Comparison of ENCODE assay signal across 14 cellular contexts in the genomic region with DNA sequence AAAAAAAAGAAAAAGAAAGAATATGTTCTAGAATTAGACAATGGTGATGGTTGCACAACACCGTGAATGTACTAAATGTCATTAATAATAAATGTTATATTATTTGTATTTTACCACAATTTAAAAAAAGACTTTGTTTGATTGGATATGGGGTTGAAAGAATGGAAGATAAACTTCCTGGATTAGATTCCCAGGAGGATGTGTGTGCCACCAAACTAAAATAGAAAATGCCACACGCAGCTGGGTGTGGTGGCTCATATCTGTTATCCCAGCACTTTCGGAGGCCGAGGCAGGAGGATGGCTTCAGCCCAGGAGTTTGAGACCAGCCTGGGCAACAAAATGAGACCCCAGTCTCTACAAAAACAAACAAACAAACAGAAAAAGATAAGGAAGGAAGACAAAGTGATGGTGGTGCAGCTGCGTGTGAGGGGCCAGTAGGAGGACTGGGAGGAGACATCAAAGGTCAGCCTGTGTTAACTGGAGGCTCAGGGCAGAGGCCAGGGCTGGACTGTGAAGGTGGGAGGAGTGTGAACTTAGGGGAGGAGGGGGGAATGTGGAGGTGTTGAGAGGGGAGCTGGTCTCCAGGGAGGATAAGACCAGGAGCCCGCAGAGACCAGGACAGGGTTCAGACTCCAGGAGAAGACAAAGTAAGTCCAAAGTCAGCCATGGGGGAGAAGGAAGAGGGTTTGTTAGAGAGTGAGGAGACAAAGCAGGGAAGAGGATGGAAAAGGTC. TPM values are rescaled to one million over a fixed set of nuclear protein-coding genes. Genes with fewer than 3 reads are reported as not detected.
DNase-seq lines count a peak whose midpoint lies in the region; ATAC-seq and TF ChIP-seq lines count a peak whose summit lies in the region.
"Had no signal": no experiment of that assay in that cellular context is flagged by ENCODE, and none has a peak within 500 bp of the region (broad histone marks: within the 10 kb centered on the region; RNA-seq: fewer than 3 reads in every experiment).

No MANE protein-coding gene starts in this region.

- H3K27ac ChIP-seq in mammary epithelial cell (ENCODE audit: insufficient read depth, low read depth, low read length) (no peak overlapping the region), coronary artery (peak overlapping the region; percentile 28 to 76), upper lobe of right lung (peak overlapping the region; percentile 88)

- DNase-seq in MCF 10A (ENCODE audit: unreplicated experiment) (no peak), mammary epithelial cell (no peak), coronary artery (ENCODE audit: low spot score) (no peak), upper lobe of right lung (peak; percentile 54), DMS153 treated with DMSO at 0.1 percent for 48 hours (lab: John Stamatoyannopoulos, UW; ENCODE audit: unreplicated experiment) (no peak), hypothalamus (lab: John Stamatoyannopoulos, UW) (no peak), NCI-H69 (lab: John Stamatoyannopoulos, UW) (no peak)
- DNase-seq in naive thymus-derived CD8-positive, alpha-beta T cell, result no peak
- DNase-seq: NCI-H2107; OCI-M1; stimulated activated CD4-positive, alpha-beta T cell treated with anti-CD3 and anti-CD28 coated beads, Interleukin-4, amount 100 ng/mL, for 24 hours had no signal

- no peak overlapping the region for H3K4me2 ChIP-seq in mammary epithelial cell (ENCODE audit: insufficient read depth, low read depth, low read length)

- dilution Hi-C loops in mammary epithelial cell (cut with HindIII; ENCODE audit: low sequenced_read_pairs), result no loop called here

- no TSS peak for BruUV-seq in MCF 10A (replicated peaks; lab: Mats Ljungman, UMichigan)
- no TSS peak for BruUV-seq in mammary epithelial cell (replicated peaks; lab: Mats Ljungman, UMichigan)

- in situ Hi-C loops in mammary epithelial cell (cut with MboI; ENCODE audit: low sequenced_read_pairs in 2 of 2), result no loop called here

- no peaks in the 10 kb centered on the region for H4K20me1 ChIP-seq in mammary epithelial cell (ENCODE audit: insufficient read depth, low read length)

- H3K4me1 ChIP-seq in mammary epithelial cell (ENCODE audit: insufficient read depth, low read length) (peaks cover 24% of the 10 kb centered on the region), upper lobe of right lung (peaks cover 19% of the 10 kb centered on the region)

- peaks cover 61% of the 10 kb centered on the region for H3K4me1 Mint-ChIP-seq in MCF 10A (ENCODE audit: insufficient read depth, unreplicated experiment)
- H3K4me1 Mint-ChIP-seq in naive thymus-derived CD8-positive, alpha-beta T cell, result peaks cover 55 to 94% (median 90%) of the 10 kb centered on the region in 4 donors
- H3K4me1 Mint-ChIP-seq: brain had no signal

- H3K4me3 Mint-ChIP-seq in MCF 10A (ENCODE audit: unreplicated experiment), result peak overlapping the region; percentile 54
- peak overlapping the region in 8 of 10 donors; percentile 11 to 80 (median 56) for H3K4me3 Mint-ChIP-seq in naive thymus-derived CD8-positive, alpha-beta T cell
- H3K4me3 Mint-ChIP-seq: brain had no signal

- H3K27ac Mint-ChIP-seq in MCF 10A (ENCODE audit: low read depth, unreplicated experiment), result peak overlapping the region; percentile 94
- peak overlapping the region; percentile 67 to 99 (median 84) for H3K27ac Mint-ChIP-seq in naive thymus-derived CD8-positive, alpha-beta T cell

- WGBS in mammary epithelial cell (ENCODE audit: low coverage, missing lambda C conversion rate), result 93% methylated on average over 6 of the region's 6 CpGs

- ATAC-seq in naive thymus-derived CD8-positive, alpha-beta T cell, result no peak
- no peak for ATAC-seq in upper lobe of right lung

- no peaks in the 10 kb centered on the region for H3K27me3 Mint-ChIP-seq in MCF 10A (ENCODE audit: insufficient read depth, unreplicated experiment)
- H3K27me3 Mint-ChIP-seq in naive thymus-derived CD8-positive, alpha-beta T cell, result no peaks in the 10 kb centered on the region

- intact Hi-C loops in MCF 10A (cut with micrococcal nuclease), result no loop called here
- intact Hi-C loops in mammary epithelial cell (cut with micrococcal nuclease), result no loop called here
- intact Hi-C loops in upper lobe of right lung (cut with DNase I), result no loop called here

- CTCF ChIA-PET in MCF 10A (lab: Yijun Ruan, JAX) (interaction anchor here (0.9 to 1.2 kb wide), 3 partner anchors 53 to 66 kb away, joined by 3 to 7 read pairs (median 4); no protein-coding TSS in a partner anchor), mammary epithelial cell (lab: Charles Lee; ENCODE audit: low non-redundant PET) (no interaction called here)

- peaks cover 7% of the 10 kb centered on the region for H3K36me3 Mint-ChIP-seq in MCF 10A (ENCODE audit: insufficient read depth, unreplicated experiment)
- H3K36me3 Mint-ChIP-seq in naive thymus-derived CD8-positive, alpha-beta T cell, result peaks cover 4 to 83% (median 34%) of the 10 kb centered on the region in 3 donors
- H3K36me3 Mint-ChIP-seq: brain had no signal

- H2AFZ ChIP-seq in mammary epithelial cell (ENCODE audit: low read depth, low read length), result no peak overlapping the region

- H3K4me3 ChIP-seq in mammary epithelial cell (replicated peaks in 1 of 3; ENCODE audit: insufficient read depth in 1 of 3, low read depth in 2 of 3, low read length in 3 of 3), result no peak overlapping the region
- peak overlapping the region; percentile 58 for H3K4me3 ChIP-seq in coronary artery
- H3K4me3 ChIP-seq in upper lobe of right lung, result peak overlapping the region; percentile 46

- H3K9me3 ChIP-seq in mammary epithelial cell (replicated peaks; ENCODE audit: insufficient read depth, low read length) (no peaks in the 10 kb centered on the region), upper lobe of right lung (no peaks in the 10 kb centered on the region)

- POLR2A ChIA-PET in MCF 10A (lab: Yijun Ruan, JAX), result interaction anchor here (0.6 to 1.6 kb wide), 7 partner anchors 11 to 547 kb away, joined by 3 read pairs; no protein-coding TSS in a partner anchor
- POLR2A ChIA-PET in naive thymus-derived CD8-positive, alpha-beta T cell (lab: Charles Lee), result interaction anchor here (0.7 to 1.2 kb wide), 3 partner anchors 12 to 120 kb away, joined by 3 to 4 read pairs (median 3); a partner anchor contains a TSS

- H3K79me2 ChIP-seq in mammary epithelial cell (ENCODE audit: insufficient read depth, low read length), result no peaks in the 10 kb centered on the region

- no peaks in the 10 kb centered on the region for H3K27me3 ChIP-seq in mammary epithelial cell (ENCODE audit: insufficient read depth, low read length)
- H3K27me3 ChIP-seq in upper lobe of right lung, result no peaks in the 10 kb centered on the region

- no peaks in the 10 kb centered on the region for H3K36me3 ChIP-seq in mammary epithelial cell (ENCODE audit: insufficient read depth, low read length)
- peaks cover 7% of the 10 kb centered on the region for H3K36me3 ChIP-seq in upper lobe of right lung

- no peaks in the 10 kb centered on the region for H3K9me3 Mint-ChIP-seq in MCF 10A (ENCODE audit: unreplicated experiment)
- H3K9me3 Mint-ChIP-seq in naive thymus-derived CD8-positive, alpha-beta T cell, result no peaks in the 10 kb centered on the region

- no peak overlapping the region for H3K9ac ChIP-seq in mammary epithelial cell (ENCODE audit: insufficient read depth, low read length)
- H3K9ac ChIP-seq: KMS-11 had no signal

- TF ChIP-seq CTCF in MCF 10A (IDR thresholded peaks at IDR 0.05; ENCODE audit: unreplicated experiment), result no peak
- TF ChIP-seq CTCF in mammary epithelial cell (conservative IDR thresholded peaks at IDR 0.05 in 1 of 2, IDR thresholded peaks at IDR 0.05 in 1 of 2; ENCODE audit: extremely low read depth in 1 of 2, insufficient read depth in 1 of 2, low read depth in 1 of 2, low read length in 2 of 2), result no peak
- no peak for TF ChIP-seq CTCF in coronary artery (IDR thresholded peaks at IDR 0.05)
- TF ChIP-seq CTCF in upper lobe of right lung (IDR thresholded peaks at IDR 0.05), result no peak

RNA-seq across cellular contexts. Expression of a gene that starts 4.1 kb away (rescaled TPM):
- total RNA-seq in MCF 10A (2022), result 0.12 and 0.23 TPM in 2 replicates
- under 1 TPM in 1 of 2 donors, not detected in 1; 0.42 TPM for total RNA-seq in mammary epithelial cell
- 0.01 TPM for polyA plus RNA-seq in mammary epithelial cell
- not detected for polyA minus RNA-seq in mammary epithelial cell
- 100 to 1,000 TPM; 172 to 177 TPM for total RNA-seq in naive thymus-derived CD8-positive, alpha-beta T cell
- 100 to 1,000 TPM; 168 to 264 (median 187) TPM for polyA plus RNA-seq in naive thymus-derived CD8-positive, alpha-beta T cell
- 631 TPM for total RNA-seq in upper lobe of right lung
- total RNA-seq: osteocyte had no signal

Comparison
In these comparisons a context has a peak if more than half of its experiments do, and no peak if none do; other contexts are left out.
1. H3K4me3 ChIP-seq: peak in coronary artery (single experiment) and upper lobe of right lung (single experiment); none in mammary epithelial cell (0 of 3).
2. RNA of a gene that starts 4.1 kb away (total RNA-seq): 631 TPM in upper lobe of right lung (single experiment) and 172 to 177 TPM in naive thymus-derived CD8-positive, alpha-beta T cell; 0.42 TPM in mammary epithelial cell and 0.12 to 0.23 TPM in MCF 10A; every median in the first group is over 100 times any median in the second.